24 cellular contexts compared by ENCODE assay signal in the genomic region with DNA sequence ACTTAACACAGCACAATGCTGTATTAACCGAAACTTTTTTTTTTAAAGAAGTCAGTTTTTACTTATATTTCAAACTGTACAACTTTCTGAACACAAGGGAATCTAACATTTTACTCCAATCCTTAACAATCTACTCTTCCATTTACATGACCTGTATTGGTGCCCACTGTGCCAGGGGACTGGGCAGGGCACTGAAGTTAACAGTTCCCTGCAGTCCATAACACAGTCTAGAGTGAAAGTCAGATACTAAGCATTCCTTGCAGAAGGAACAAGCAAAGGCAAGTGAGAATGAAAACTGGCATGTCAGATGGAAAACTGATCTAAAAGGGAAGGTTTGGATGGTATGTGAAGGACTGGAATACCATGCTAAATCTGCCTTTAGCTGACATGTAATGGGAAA. TPM values are rescaled to one million over a fixed set of nuclear protein-coding genes. Genes with fewer than 3 reads are reported as not detected.
A peak's percentile ranks its signal among the peaks of the same experiment; 100 is the strongest.
DNase-seq lines count a peak whose midpoint lies in the region; ATAC-seq, FAIRE-seq and TF ChIP-seq lines count a peak whose summit lies in the region.
"Had no signal": no experiment of that assay in that cellular context is flagged by ENCODE, and none has a peak within 500 bp of the region (broad histone marks: within the 10 kb centered on the region; RNA-seq: fewer than 3 reads in every experiment).

No MANE protein-coding gene starts in this region.

- whole genome bisulfite sequencing in heart left ventricle, 4 donors, result 88 to 99% (median 96%) methylated on average over 1 of the region's 1 CpG

- H3K27ac ChIP-seq in heart left ventricle, result no peak overlapping the region
- H3K27ac ChIP-seq: BLaER1 treated with 17β-estradiol and CSF1 and Interleukin-3, amounts not matched to agents 10 nM and 100 nM had no signal

- H3K4me1 Mint-ChIP-seq in central memory CD8-positive, alpha-beta T cell, result peaks cover 12% of the 10 kb centered on the region
- peaks cover 6% of the 10 kb centered on the region for H3K4me1 Mint-ChIP-seq in stimulated activated effector memory CD8-positive, alpha-beta T cell treated with anti-CD3 and anti-CD28 coated beads, Interleukin-12 subunit alpha, Interleukin-12 subunit beta, amount 100 ng/mL, for 72 hours

- TF ChIP-seq POLR2A in heart left ventricle (IDR thresholded peaks at IDR 0.05) (no peak), GM12891 (IDR thresholded peaks at IDR 0.05; ENCODE audit: low read depth, low read length) (no peak)

- no peak for DNase-seq in heart left ventricle
- no peak for DNase-seq in left cardiac atrium
- DNase-seq in GM12891 (ENCODE audit: insufficient read length, low spot score), result no peak
- no peak for DNase-seq in central memory CD8-positive, alpha-beta T cell (ENCODE audit: low spot score in 2 of 2)
- DNase-seq in stimulated activated effector memory CD8-positive, alpha-beta T cell treated with anti-CD3 and anti-CD28 coated beads, Interleukin-12 subunit alpha, Interleukin-12 subunit beta, amount 100 ng/mL, for 72 hours (ENCODE audit: low spot score in 2 of 2), result no peak
- DNase-seq in HEK293T (ENCODE audit: extremely low spot score), result no peak
- DNase-seq: CD8-positive, alpha-beta memory T cell; COR-L47; DMS 273 treated with DMSO at 0.1 percent for 48 hours; DMS53; DND-41; EL; GOT3; H7; IMR-90 had no signal

- no peak overlapping the region for H3K4me3 ChIP-seq in heart left ventricle
- H3K4me3 ChIP-seq: BLaER1 treated with 17β-estradiol and CSF1 and Interleukin-3, amounts not matched to agents 10 nM and 100 nM; K562 had no signal

- no peaks in the 10 kb centered on the region for H3K9me3 Mint-ChIP-seq in central memory CD8-positive, alpha-beta T cell
- H3K9me3 Mint-ChIP-seq in stimulated activated effector memory CD8-positive, alpha-beta T cell treated with anti-CD3 and anti-CD28 coated beads, Interleukin-12 subunit alpha, Interleukin-12 subunit beta, amount 100 ng/mL, for 72 hours, result no peaks in the 10 kb centered on the region
- H3K9me3 Mint-ChIP-seq: CD8-positive, alpha-beta memory T cell had no signal

- H3K4me1 ChIP-seq in heart left ventricle, result peaks cover 0 to 19% (median 0%) of the 10 kb centered on the region in 12 donors
- H3K4me1 ChIP-seq: BLaER1 treated with 17β-estradiol and CSF1 and Interleukin-3, amounts not matched to agents 10 nM and 100 nM had no signal

- peaks cover 41% of the 10 kb centered on the region for H3K36me3 Mint-ChIP-seq in central memory CD8-positive, alpha-beta T cell (ENCODE audit: insufficient read depth)
- peaks cover 83% of the 10 kb centered on the region for H3K36me3 Mint-ChIP-seq in stimulated activated effector memory CD8-positive, alpha-beta T cell treated with anti-CD3 and anti-CD28 coated beads, Interleukin-12 subunit alpha, Interleukin-12 subunit beta, amount 100 ng/mL, for 72 hours

- peaks cover 0 to 100% (median 83%) of the 10 kb centered on the region in 9 donors for H3K36me3 ChIP-seq in heart left ventricle

- peak overlapping the region; percentile 3 for H3K27ac Mint-ChIP-seq in central memory CD8-positive, alpha-beta T cell (ENCODE audit: low read depth)
- peak overlapping the region; percentile 7 for H3K27ac Mint-ChIP-seq in stimulated activated effector memory CD8-positive, alpha-beta T cell treated with anti-CD3 and anti-CD28 coated beads, Interleukin-12 subunit alpha, Interleukin-12 subunit beta, amount 100 ng/mL, for 72 hours
- H3K27ac Mint-ChIP-seq: B cell had no signal

- intact Hi-C loops in heart left ventricle (cut with DNase I), result no loop called here
- intact Hi-C loops in left cardiac atrium (cut with DNase I), result no loop called here

- H3K27me3 ChIP-seq in heart left ventricle, result no peaks in the 10 kb centered on the region
- H3K27me3 ChIP-seq: BLaER1 treated with 17β-estradiol and CSF1 and Interleukin-3, amounts not matched to agents 10 nM and 100 nM had no signal

- FAIRE-seq in GM12891 (lab: Jason Lieb, UNC), result peak; percentile 9
- FAIRE-seq: G401.6, GM12892, GM18507, HTR-8/SVneo, K562 had no signal

- TF ChIP-seq CTCF in heart left ventricle (IDR thresholded peaks at IDR 0.05), result no peak

- POLR2A ChIA-PET in HEK293T (lab: Yijun Ruan, JAX), result no interaction called here

- H3K27me3 Mint-ChIP-seq in central memory CD8-positive, alpha-beta T cell, result no peaks in the 10 kb centered on the region
- H3K27me3 Mint-ChIP-seq: B cell; CD8-positive, alpha-beta memory T cell had no signal

- CTCF ChIA-PET in HEK293T (lab: Yijun Ruan, JAX), result no interaction called here

- peak in 3 of 4 donors; percentile 41 to 65 (median 52) for ATAC-seq in heart left ventricle
- no peak for ATAC-seq in left cardiac atrium
- ATAC-seq in central memory CD8-positive, alpha-beta T cell (replicated peaks; ENCODE audit: extremely low read depth, poor library complexity, severe bottlenecking), result no peak
- ATAC-seq in stimulated activated effector memory CD8-positive, alpha-beta T cell treated with anti-CD3 and anti-CD28 coated beads, Interleukin-12 subunit alpha, Interleukin-12 subunit beta, amount 100 ng/mL, for 72 hours, result no peak
- no peak for ATAC-seq in HG03025 (IDR thresholded peaks at IDR 0.05; ENCODE audit: low FRiP score, unreplicated experiment)
- ATAC-seq: HCT116, K562 had no signal

- H3K9me3 ChIP-seq in heart left ventricle, result no peaks in the 10 kb centered on the region

- H3K4me3 Mint-ChIP-seq in central memory CD8-positive, alpha-beta T cell, result no peak overlapping the region
- H3K4me3 Mint-ChIP-seq in stimulated activated effector memory CD8-positive, alpha-beta T cell treated with anti-CD3 and anti-CD28 coated beads, Interleukin-12 subunit alpha, Interleukin-12 subunit beta, amount 100 ng/mL, for 72 hours, result no peak overlapping the region
- H3K4me3 Mint-ChIP-seq: B cell; CD8-positive, alpha-beta memory T cell had no signal

TF ChIP-seq in GM12891, 5 proteins besides CTCF, POLR2A, EP300 and RAD21:
- no peak for TF ChIP-seq PAX5 (IDR thresholded peaks at IDR 0.05; ENCODE audit: insufficient read depth, low read length, severe bottlenecking)
- no peak for TF ChIP-seq TAF1 (IDR thresholded peaks at IDR 0.05; ENCODE audit: low read depth, low read length)
- TF ChIP-seq POLR2AphosphoS5 (IDR thresholded peaks at IDR 0.05; ENCODE audit: low read depth, low read length), result no peak
- TF ChIP-seq SPI1 (IDR thresholded peaks at IDR 0.05; ENCODE audit: low read depth, low read length), result no peak
- TF ChIP-seq POU2F2 (IDR thresholded peaks at IDR 0.05; ENCODE audit: low read depth, low read length), result no peak

TF ChIP-seq in HEK293T, 16 proteins besides CTCF, POLR2A, EP300 and RAD21:
- no peak for TF ChIP-seq TARDBP (IDR thresholded peaks at IDR 0.05)
- no peak for TF ChIP-seq ZNF384 (IDR thresholded peaks at IDR 0.05)
- TF ChIP-seq CTBP1 (IDR thresholded peaks at IDR 0.05; ENCODE audit: borderline replicate concordance), result no peak
- no peak for TF ChIP-seq L3MBTL2 (conservative IDR thresholded peaks at IDR 0.05)
- no peak for TF ChIP-seq NFRKB (IDR thresholded peaks at IDR 0.05)
- no peak for TF ChIP-seq FOXM1 (IDR thresholded peaks at IDR 0.05; ENCODE audit: borderline replicate concordance)
- no peak for TF ChIP-seq SP1 (IDR thresholded peaks at IDR 0.05)
- TF ChIP-seq ELF4 (IDR thresholded peaks at IDR 0.05), result no peak
- no peak for TF ChIP-seq BHLHE40 (IDR thresholded peaks at IDR 0.05; ENCODE audit: borderline replicate concordance)
- TF ChIP-seq HDGF (IDR thresholded peaks at IDR 0.05; ENCODE audit: borderline replicate concordance), result no peak
- TF ChIP-seq LEF1 (IDR thresholded peaks at IDR 0.05; ENCODE audit: borderline replicate concordance), result no peak
- no peak for TF ChIP-seq FOXK2 (IDR thresholded peaks at IDR 0.05)
- TF ChIP-seq ARNT (IDR thresholded peaks at IDR 0.05), result no peak
- TF ChIP-seq, protein P1, sequence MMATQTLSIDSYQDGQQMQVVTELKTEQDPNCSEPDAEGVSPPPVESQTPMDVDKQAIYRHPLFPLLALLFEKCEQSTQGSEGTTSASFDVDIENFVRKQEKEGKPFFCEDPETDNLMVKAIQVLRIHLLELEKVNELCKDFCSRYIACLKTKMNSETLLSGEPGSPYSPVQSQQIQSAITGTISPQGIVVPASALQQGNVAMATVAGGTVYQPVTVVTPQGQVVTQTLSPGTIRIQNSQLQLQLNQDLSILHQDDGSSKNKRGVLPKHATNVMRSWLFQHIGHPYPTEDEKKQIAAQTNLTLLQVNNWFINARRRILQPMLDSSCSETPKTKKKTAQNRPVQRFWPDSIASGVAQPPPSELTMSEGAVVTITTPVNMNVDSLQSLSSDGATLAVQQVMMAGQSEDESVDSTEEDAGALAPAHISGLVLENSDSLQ (IDR thresholded peaks at IDR 0.05), result no peak
- no peak for TF ChIP-seq FOXA1 (IDR thresholded peaks at IDR 0.05)
- no peak for TF ChIP-seq SUZ12 (IDR thresholded peaks at IDR 0.05)

RNA-seq across cellular contexts. Expression of a gene that starts 29.8 kb away (rescaled TPM):
- total RNA-seq in heart left ventricle (100 to 1,000 TPM; 184 to 348 (median 258) TPM), left cardiac atrium (100 to 1,000 TPM; 193 to 197 TPM)
- polyA plus RNA-seq in heart left ventricle, result 100 to 1,000 TPM; 224 to 336 TPM
- polyA plus RNA-seq in GM12891 (2012; ENCODE audit: low read depth, missing spikeins), result 68.0 TPM

Comparison
In these comparisons a context has a peak if more than half of its experiments do, and no peak if none do; other contexts are left out.
1. ATAC-seq: peak in heart left ventricle (3 of 4); none in left cardiac atrium (0 of 2), central memory CD8-positive, alpha-beta T cell (single experiment), stimulated activated effector memory CD8-positive, alpha-beta T cell treated with anti-CD3 and anti-CD28 coated beads, Interleukin-12 subunit alpha, Interleukin-12 subunit beta, amount 100 ng/mL, for 72 hours (single experiment) and HG03025 (single experiment).